Comparison of ENCODE assay signal across 16 cellular contexts in genomic region chr3:136949708-136950107, GRCh38. TPM values are rescaled to one million over a fixed set of nuclear protein-coding genes. Genes with fewer than 3 reads are reported as not detected.
A peak's percentile ranks its signal among the peaks of the same experiment; 100 is the strongest.
DNase-seq lines count a peak whose midpoint lies in the region; ATAC-seq, FAIRE-seq and TF ChIP-seq lines count a peak whose summit lies in the region.
"Had no signal": no experiment of that assay in that cellular context is flagged by ENCODE, and none has a peak within 500 bp of the region (broad histone marks: within the 10 kb centered on the region; RNA-seq: fewer than 3 reads in every experiment).

No MANE protein-coding gene starts in this region.

- TF ChIP-seq CTCF in A549 (IDR thresholded peaks at IDR 0.05) = peak; percentile 39
- peak; percentile 59 for TF ChIP-seq CTCF in RWPE1 (conservative IDR thresholded peaks at IDR 0.05; ENCODE audit: low read depth)
- peak; percentile 34 for TF ChIP-seq CTCF in fibroblast of villous mesenchyme (IDR thresholded peaks at IDR 0.05; ENCODE audit: insufficient read depth, low read depth, low read length)

- 89% methylated on average over 2 of the region's 2 CpGs for WGBS in A549 (ENCODE audit: missing lambda C conversion rate)

- H3K27me3 Mint-ChIP-seq in naive thymus-derived CD4-positive, alpha-beta T cell = no peaks in the 10 kb centered on the region
- H3K27me3 Mint-ChIP-seq: activated naive CD4-positive, alpha-beta T cell treated with anti-CD3 and anti-CD28 coated beads, Interleukin-2, amount 10 ng/mL, durations not matched to agents 7 days and 5 days had no signal

- DNase-seq in A549 (ENCODE audit: low read depth in 1 of 2, low spot score in 1 of 2) = no peak
- DNase-seq in GM19239 (ENCODE audit: insufficient read length, low spot score) = no peak
- DNase-seq in RWPE1 (ENCODE audit: low spot score) = no peak
- peak; percentile 44 for DNase-seq in fibroblast of villous mesenchyme (ENCODE audit: low read depth)
- DNase-seq in naive thymus-derived CD4-positive, alpha-beta T cell = no peak
- no peak for DNase-seq in HT-29 (ENCODE audit: low spot score)
- no peak for DNase-seq in NCI-H510A (lab: John Stamatoyannopoulos, UW)
- DNase-seq in HEK293T (ENCODE audit: extremely low spot score) = no peak
- DNase-seq: activated naive CD4-positive, alpha-beta T cell treated with anti-CD3 and anti-CD28 coated beads, Interleukin-2, amount 10 ng/mL, durations not matched to agents 7 days and 5 days; left lung; NCI-H226; Right ventricle myocardium superior; stimulated activated CD4-positive, alpha-beta T cell treated with anti-CD3 and anti-CD28 coated beads, Interleukin-15, amount 100 ng/mL, for 24 hours had no signal

- H3K4me1 Mint-ChIP-seq in naive thymus-derived CD4-positive, alpha-beta T cell = peaks cover 6 to 42% (median 23%) of the 10 kb centered on the region in 7 donors

- H3K27ac Mint-ChIP-seq in naive thymus-derived CD4-positive, alpha-beta T cell = no peak overlapping the region
- H3K27ac Mint-ChIP-seq: activated naive CD4-positive, alpha-beta T cell treated with anti-CD3 and anti-CD28 coated beads, Interleukin-2, amount 10 ng/mL, durations not matched to agents 7 days and 5 days had no signal

- FAIRE-seq in A549 (lab: Jason Lieb, UNC) = no peak
- peak; percentile 31 for FAIRE-seq in GM19239 (lab: Jason Lieb, UNC)
- FAIRE-seq: TTC549 had no signal

- H3K27me3 ChIP-seq in naive thymus-derived CD4-positive, alpha-beta T cell (ENCODE audit: control insufficient read depth in 2 of 2, insufficient read depth in 2 of 2, low read length in 2 of 2) = no peaks in the 10 kb centered on the region
- H3K27me3 ChIP-seq: BLaER1 treated with 17β-estradiol and CSF1 and Interleukin-3, amounts not matched to agents 10 nM and 100 nM; left lung; neutrophil had no signal

- no peak overlapping the region for H3K4me3 Mint-ChIP-seq in naive thymus-derived CD4-positive, alpha-beta T cell
- H3K4me3 Mint-ChIP-seq: activated naive CD4-positive, alpha-beta T cell treated with anti-CD3 and anti-CD28 coated beads, Interleukin-2, amount 10 ng/mL, durations not matched to agents 7 days and 5 days had no signal

- H3K36me3 ChIP-seq in naive thymus-derived CD4-positive, alpha-beta T cell (ENCODE audit: control insufficient read depth in 2 of 3, insufficient read depth in 3 of 3, low read length in 3 of 3) = peaks cover 0 to 15% (median 3%) of the 10 kb centered on the region in 3 experiments

- peaks cover 0 to 25% (median 16%) of the 10 kb centered on the region in 5 donors for H3K36me3 Mint-ChIP-seq in naive thymus-derived CD4-positive, alpha-beta T cell

- H3K4me3 ChIP-seq in A549 (no peak overlapping the region), fibroblast of villous mesenchyme (ENCODE audit: low read depth, low read length) (no peak overlapping the region)
- H3K4me3 ChIP-seq in naive thymus-derived CD4-positive, alpha-beta T cell (ENCODE audit: low read length) = no peak overlapping the region
- H3K4me3 ChIP-seq: BLaER1 treated with 17β-estradiol and CSF1 and Interleukin-3, amounts not matched to agents 10 nM and 100 nM; left lung had no signal

- no peak for TF ChIP-seq EP300 in A549 (IDR thresholded peaks at IDR 0.05)

- POLR2A ChIA-PET in A549 (lab: Yijun Ruan, JAX) (no interaction called here), RWPE1 (lab: Yijun Ruan, JAX; ENCODE audit: low non-redundant PET) (no interaction called here), HEK293T (lab: Yijun Ruan, JAX) (no interaction called here)
- POLR2A ChIA-PET in naive thymus-derived CD4-positive, alpha-beta T cell (lab: Charles Lee) = no interaction called here

- H3K4me1 ChIP-seq in A549 = peaks cover 29% of the 10 kb centered on the region
- H3K4me1 ChIP-seq in naive thymus-derived CD4-positive, alpha-beta T cell (ENCODE audit: control insufficient read depth in 2 of 2, insufficient read depth in 2 of 2, low read length in 2 of 2) = no peaks in the 10 kb centered on the region

- H3K4me2 ChIP-seq in A549 = no peak overlapping the region

- TF ChIP-seq RAD21 in A549 (conservative IDR thresholded peaks at IDR 0.05 in 1 of 2, IDR thresholded peaks at IDR 0.05 in 1 of 2) = peak; percentile 23 to 43

- H3K9me3 ChIP-seq in A549 = no peaks in the 10 kb centered on the region
- H3K9me3 ChIP-seq in naive thymus-derived CD4-positive, alpha-beta T cell (ENCODE audit: control insufficient read depth in 2 of 3, low read length in 3 of 3) = no peaks in the 10 kb centered on the region
- H3K9me3 ChIP-seq: left lung, neutrophil had no signal

- no peak overlapping the region for H3K27ac ChIP-seq in A549
- no peak overlapping the region for H3K27ac ChIP-seq in RWPE1
- no peak overlapping the region for H3K27ac ChIP-seq in naive thymus-derived CD4-positive, alpha-beta T cell (ENCODE audit: low read depth, low read length)
- H3K27ac ChIP-seq: left lung had no signal

- intact Hi-C loops in naive thymus-derived CD4-positive, alpha-beta T cell (cut with micrococcal nuclease) = no loop called here

- H3K9me3 Mint-ChIP-seq in naive thymus-derived CD4-positive, alpha-beta T cell = no peaks in the 10 kb centered on the region
- H3K9me3 Mint-ChIP-seq: activated naive CD4-positive, alpha-beta T cell treated with anti-CD3 and anti-CD28 coated beads, Interleukin-2, amount 10 ng/mL, durations not matched to agents 7 days and 5 days had no signal

- no peak for TF ChIP-seq POLR2A in A549 (IDR thresholded peaks at IDR 0.05; ENCODE audit: low read length)

- ATAC-seq in A549 = no peak
- no peak for ATAC-seq in naive thymus-derived CD4-positive, alpha-beta T cell
- ATAC-seq: left lung had no signal

- CTCF ChIA-PET in A549 (lab: Yijun Ruan, JAX) = interaction anchor here (4.1 kb wide), 1 partner anchor 64 kb away, joined by 19 read pairs; no protein-coding TSS in a partner anchor
- CTCF ChIA-PET in RWPE1 (lab: Yijun Ruan, JAX) = interaction anchor here (0.8 to 1.2 kb wide), 2 partner anchors 32 to 64 kb away, joined by 4 to 5 read pairs; no protein-coding TSS in a partner anchor
- CTCF ChIA-PET in naive thymus-derived CD4-positive, alpha-beta T cell (lab: Charles Lee) = no interaction called here
- CTCF ChIA-PET in HEK293T (lab: Yijun Ruan, JAX) = no interaction called here

TF ChIP-seq in A549, 52 proteins besides CTCF, POLR2A, EP300 and RAD21:
- TF ChIP-seq SMC3 (IDR thresholded peaks at IDR 0.05) (peak; percentile 49), HEYL (CRISPR knock-in tag; IDR thresholded peaks at IDR 0.05) (no peak)

TF ChIP-seq in HEK293T, 16 proteins besides CTCF, POLR2A, EP300 and RAD21:
- TF ChIP-seq SP1 (IDR thresholded peaks at IDR 0.05) (no peak), CTBP1 (IDR thresholded peaks at IDR 0.05; ENCODE audit: borderline replicate concordance) (no peak), TARDBP (IDR thresholded peaks at IDR 0.05) (no peak), LEF1 (IDR thresholded peaks at IDR 0.05; ENCODE audit: borderline replicate concordance) (no peak), ELF4 (IDR thresholded peaks at IDR 0.05) (no peak), FOXA1 (IDR thresholded peaks at IDR 0.05) (no peak), SUZ12 (IDR thresholded peaks at IDR 0.05) (no peak), L3MBTL2 (conservative IDR thresholded peaks at IDR 0.05) (no peak), FOXK2 (IDR thresholded peaks at IDR 0.05) (no peak), NFRKB (IDR thresholded peaks at IDR 0.05) (no peak), HDGF (IDR thresholded peaks at IDR 0.05; ENCODE audit: borderline replicate concordance) (no peak), BHLHE40 (IDR thresholded peaks at IDR 0.05; ENCODE audit: borderline replicate concordance) (no peak), FOXM1 (IDR thresholded peaks at IDR 0.05; ENCODE audit: borderline replicate concordance) (no peak), ARNT (IDR thresholded peaks at IDR 0.05) (no peak), ZNF384 (IDR thresholded peaks at IDR 0.05) (no peak), PKNOX1 (IDR thresholded peaks at IDR 0.05) (no peak)

RNA-seq across cellular contexts. Expression of gene IL20RB, which starts 8.1 kb away (rescaled TPM):
- polyA plus RNA-seq in A549 (2011; rRNA removed) = 6.9 and 7.3 TPM in 2 replicates
- 0.58 and 0.63 TPM in 2 replicates for polyA plus RNA-seq in A549 (2012; cell fraction: cytosol; rRNA removed)
- polyA plus RNA-seq in A549 (2012; cell fraction: nucleus; rRNA removed) = 1.3 and 2.1 TPM in 2 replicates
- 1.0 to 1.6 TPM (median 1.1 TPM) in 3 replicates for polyA plus RNA-seq in A549 (2017; fragmentation: RNase III; extraction: RNeasy Plus Mini Kit Qiagen cat#74134 plus additional on column Dnase treatment)
- 5.3 and 7.5 TPM in 2 replicates for polyA minus RNA-seq in A549 (2011; rRNA and poly(A)+ RNA removed)
- 1.6 and 2.2 TPM in 2 replicates for total RNA-seq in fibroblast of villous mesenchyme
- total RNA-seq in naive thymus-derived CD4-positive, alpha-beta T cell = 1 to 10 TPM; 1.7 to 3.5 (median 2.4) TPM
- under 1 TPM in 1 of 2 donors, not detected in 1; 0.33 TPM for polyA plus RNA-seq in naive thymus-derived CD4-positive, alpha-beta T cell
- total RNA-seq in HT-29 (2014; rRNA removed; shearing (Covaris generic)) = 3.4 and 4.9 TPM in 2 replicates

Comparison
In these comparisons a context has a peak if more than half of its experiments do, and no peak if none do; other contexts are left out.
1. CTCF ChIA-PET loops: an anchor here in A549 (4.1 kb wide) and RWPE1 (0.8 to 1.2 kb wide); none called in naive thymus-derived CD4-positive, alpha-beta T cell and HEK293T.